ENCODE assay signal across 12 cellular contexts in the genomic region with DNA sequence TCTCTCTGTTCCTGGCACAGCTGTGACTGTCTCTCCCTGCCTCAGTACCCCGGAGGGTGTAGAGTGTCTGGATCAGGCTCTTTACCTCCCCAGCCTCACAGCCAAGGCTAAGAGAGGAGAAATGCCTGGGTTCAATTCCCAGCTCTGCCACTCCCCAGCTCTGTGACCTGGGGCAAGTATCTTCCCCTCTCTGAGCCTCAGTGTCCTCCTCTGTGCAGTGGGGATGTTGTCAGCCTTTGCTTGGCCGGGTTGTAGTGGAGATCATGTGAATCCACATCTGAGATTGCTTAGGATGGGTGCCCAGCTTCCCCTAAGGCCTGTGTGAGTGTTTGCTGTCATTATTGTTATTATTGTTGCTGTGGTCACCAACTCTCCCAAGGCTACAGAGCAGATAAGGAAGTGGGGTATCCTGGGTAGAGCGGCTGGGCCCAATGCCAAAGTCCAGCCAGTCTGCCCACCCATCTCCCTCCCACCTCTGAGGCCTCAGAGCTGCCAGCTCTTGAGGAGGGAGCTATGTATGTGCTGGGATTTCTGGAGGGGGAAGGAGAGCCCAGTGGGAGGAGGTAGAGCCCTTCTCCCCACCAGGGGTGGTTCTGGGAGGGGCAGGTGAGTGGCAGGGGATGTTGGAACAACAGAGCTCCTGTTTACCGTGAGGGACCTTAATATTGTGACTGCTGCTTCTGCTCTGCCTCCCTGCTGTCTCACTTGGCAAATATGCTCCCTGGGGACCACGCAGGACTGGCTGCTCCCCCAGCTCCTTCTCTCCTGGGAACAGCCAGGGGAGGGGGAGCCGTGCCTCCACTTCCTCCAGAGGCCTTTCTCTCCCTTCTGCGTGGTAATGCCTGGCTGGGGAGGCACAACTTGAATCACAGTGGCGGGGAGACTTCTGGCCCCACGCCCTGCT.
DNase-seq lines count a peak whose midpoint lies in the region; ATAC-seq and TF ChIP-seq lines count a peak whose summit lies in the region.
"Had no signal": no experiment of that assay in that cellular context is flagged by ENCODE, and none has a peak within 500 bp of the region (broad histone marks: within the 10 kb centered on the region; RNA-seq: fewer than 3 reads in every experiment).

No MANE protein-coding gene starts in this region.

- ATAC-seq in activated naive CD8-positive, alpha-beta T cell treated with anti-CD3 and anti-CD28 coated beads, Interleukin-2, amount 10 ng/mL, durations not matched to agents 7 days and 5 days (ENCODE audit: low read depth): no peak
- ATAC-seq in activated naive CD8-positive, alpha-beta T cell treated with anti-CD3 and anti-CD28 coated beads, Interleukin-2, amount 50 U/mL, for 24 hours: no peak
- peak; percentile 79 to 96 (median 94) for ATAC-seq in heart left ventricle

- no peak for TF ChIP-seq CTCF in heart left ventricle (IDR thresholded peaks at IDR 0.05)
- TF ChIP-seq CTCF in uterus (IDR thresholded peaks at IDR 0.05): no peak

- POLR2A ChIA-PET in activated naive CD8-positive, alpha-beta T cell treated with anti-CD3 and anti-CD28 coated beads, Interleukin-2, amount 10 ng/mL, durations not matched to agents 7 days and 5 days (lab: Charles Lee): interaction anchor here (1.3 to 2.3 kb wide), 2 partner anchors 46 to 141 kb away, joined by 5 to 6 read pairs; no protein-coding TSS in a partner anchor

- H3K27me3 Mint-ChIP-seq in activated naive CD8-positive, alpha-beta T cell treated with anti-CD3 and anti-CD28 coated beads, Interleukin-2, amount 10 ng/mL, durations not matched to agents 7 days and 5 days: peaks cover 9% of the 10 kb centered on the region
- peaks cover 2% of the 10 kb centered on the region for H3K27me3 Mint-ChIP-seq in activated naive CD8-positive, alpha-beta T cell treated with anti-CD3 and anti-CD28 coated beads, Interleukin-2, amount 50 U/mL, for 24 hours
- H3K27me3 Mint-ChIP-seq in activated naive CD4-positive, alpha-beta T cell treated with anti-CD3 and anti-CD28 coated beads for 36 hours (ENCODE audit: low read depth): no peaks in the 10 kb centered on the region

- H3K27ac ChIP-seq in heart left ventricle (peak overlapping the region in 2 of 12 donors; percentile 29 to 53), uterus (peak overlapping the region; percentile 17 to 33)
- H3K27ac ChIP-seq: neural progenitor cell, tibial nerve had no signal

- DNase-seq in activated naive CD8-positive, alpha-beta T cell treated with anti-CD3 and anti-CD28 coated beads, Interleukin-2, amount 10 ng/mL, durations not matched to agents 7 days and 5 days: no peak
- no peak for DNase-seq in activated naive CD8-positive, alpha-beta T cell treated with anti-CD3 and anti-CD28 coated beads, Interleukin-2, amount 50 U/mL, for 24 hours
- peak; percentile 37 for DNase-seq in NCI-H526 treated with DMSO at 0.1 percent for 48 hours (lab: John Stamatoyannopoulos, UW)
- peak in 4 of 5 donors; percentile 68 to 78 (median 72) for DNase-seq in heart left ventricle
- peak in 1 of 2 donors; percentile 44 for DNase-seq in uterus
- DNase-seq in activated CD4-positive, alpha-beta T cell treated with anti-CD3 and anti-CD28 coated beads for 48 hours: no peak
- no peak for DNase-seq in activated naive CD4-positive, alpha-beta T cell treated with anti-CD3 and anti-CD28 coated beads for 36 hours
- no peak for DNase-seq in SW 1271 (lab: John Stamatoyannopoulos, UW)
- DNase-seq: stimulated activated CD4-positive, alpha-beta T cell treated with anti-CD3 and anti-CD28 coated beads, Interleukin-4, amount 100 ng/mL, for 1 hour had no signal

- intact Hi-C loops in heart left ventricle (cut with DNase I): no loop called here
- intact Hi-C loops in uterus (cut with DNase I; ENCODE audit: low total_unique reads): no loop called here
- intact Hi-C loops in activated naive CD4-positive, alpha-beta T cell treated with anti-CD3 and anti-CD28 coated beads for 36 hours (cut with micrococcal nuclease): no loop called here

- CTCF ChIA-PET in activated naive CD4-positive, alpha-beta T cell treated with anti-CD3 and anti-CD28 coated beads for 36 hours (lab: Charles Lee): no interaction called here

- whole genome bisulfite sequencing in heart left ventricle, 4 donors: 36 to 46% (median 44%) methylated on average over 9 of the region's 9 CpGs

- H3K4me1 ChIP-seq in heart left ventricle: peaks cover 0 to 15% (median 4%) of the 10 kb centered on the region in 12 donors
- H3K4me1 ChIP-seq in uterus: peaks cover 5 to 6% of the 10 kb centered on the region in 2 donors
- H3K4me1 ChIP-seq: neural progenitor cell had no signal

- H3K9me3 ChIP-seq in heart left ventricle: no peaks in the 10 kb centered on the region
- no peaks in the 10 kb centered on the region for H3K9me3 ChIP-seq in uterus
- H3K9me3 ChIP-seq: tibial nerve had no signal

- TF ChIP-seq POLR2A in heart left ventricle (IDR thresholded peaks at IDR 0.05) (no peak), uterus (IDR thresholded peaks at IDR 0.05) (no peak)

- no peak overlapping the region for H3K4me3 Mint-ChIP-seq in activated naive CD8-positive, alpha-beta T cell treated with anti-CD3 and anti-CD28 coated beads, Interleukin-2, amount 10 ng/mL, durations not matched to agents 7 days and 5 days
- H3K4me3 Mint-ChIP-seq in activated naive CD8-positive, alpha-beta T cell treated with anti-CD3 and anti-CD28 coated beads, Interleukin-2, amount 50 U/mL, for 24 hours: no peak overlapping the region
- no peak overlapping the region for H3K4me3 Mint-ChIP-seq in activated naive CD4-positive, alpha-beta T cell treated with anti-CD3 and anti-CD28 coated beads for 36 hours
- H3K4me3 Mint-ChIP-seq: neural progenitor cell had no signal

- H3K4me1 Mint-ChIP-seq in activated naive CD8-positive, alpha-beta T cell treated with anti-CD3 and anti-CD28 coated beads, Interleukin-2, amount 10 ng/mL, durations not matched to agents 7 days and 5 days: peaks cover 18% of the 10 kb centered on the region
- peaks cover 6% of the 10 kb centered on the region for H3K4me1 Mint-ChIP-seq in activated naive CD8-positive, alpha-beta T cell treated with anti-CD3 and anti-CD28 coated beads, Interleukin-2, amount 50 U/mL, for 24 hours
- H3K4me1 Mint-ChIP-seq in activated naive CD4-positive, alpha-beta T cell treated with anti-CD3 and anti-CD28 coated beads for 36 hours (ENCODE audit: low read depth): peaks cover 10% of the 10 kb centered on the region

- H3K27ac Mint-ChIP-seq in activated naive CD8-positive, alpha-beta T cell treated with anti-CD3 and anti-CD28 coated beads, Interleukin-2, amount 10 ng/mL, durations not matched to agents 7 days and 5 days: peak overlapping the region; percentile 84
- no peak overlapping the region for H3K27ac Mint-ChIP-seq in activated naive CD8-positive, alpha-beta T cell treated with anti-CD3 and anti-CD28 coated beads, Interleukin-2, amount 50 U/mL, for 24 hours
- H3K27ac Mint-ChIP-seq in activated naive CD4-positive, alpha-beta T cell treated with anti-CD3 and anti-CD28 coated beads for 36 hours: no peak overlapping the region
- H3K27ac Mint-ChIP-seq: activated T-helper 2 cell treated with anti-CD3 and anti-CD28 coated beads, Interferon-gamma antibody, Interleukin-2, Interleukin-4, amounts not matched to agents 10 μg/mL and 5 μg/mL and 100 μg/mL, durations not matched to agents 14 hours and 24 hours and 36 hours; neural progenitor cell had no signal

- H3K27me3 ChIP-seq in heart left ventricle (no peaks in the 10 kb centered on the region), uterus (no peaks in the 10 kb centered on the region)
- H3K27me3 ChIP-seq: neural progenitor cell, tibial nerve had no signal

- no peaks in the 10 kb centered on the region for H3K9me3 Mint-ChIP-seq in activated naive CD8-positive, alpha-beta T cell treated with anti-CD3 and anti-CD28 coated beads, Interleukin-2, amount 10 ng/mL, durations not matched to agents 7 days and 5 days
- no peaks in the 10 kb centered on the region for H3K9me3 Mint-ChIP-seq in activated naive CD8-positive, alpha-beta T cell treated with anti-CD3 and anti-CD28 coated beads, Interleukin-2, amount 50 U/mL, for 24 hours
- no peaks in the 10 kb centered on the region for H3K9me3 Mint-ChIP-seq in activated naive CD4-positive, alpha-beta T cell treated with anti-CD3 and anti-CD28 coated beads for 36 hours
- H3K9me3 Mint-ChIP-seq: activated T-helper 2 cell treated with anti-CD3 and anti-CD28 coated beads, Interferon-gamma antibody, Interleukin-2, Interleukin-4, amounts not matched to agents 10 μg/mL and 5 μg/mL and 100 μg/mL, durations not matched to agents 14 hours and 24 hours and 36 hours; neural progenitor cell had no signal

- no peak overlapping the region for H3K4me3 ChIP-seq in heart left ventricle
- H3K4me3 ChIP-seq in uterus: no peak overlapping the region
- H3K4me3 ChIP-seq: neural progenitor cell, tibial nerve had no signal

- H3K36me3 ChIP-seq in heart left ventricle (no peaks in the 10 kb centered on the region), uterus (no peaks in the 10 kb centered on the region)
- H3K36me3 ChIP-seq: neural progenitor cell, tibial nerve had no signal

- H3K36me3 Mint-ChIP-seq in activated naive CD8-positive, alpha-beta T cell treated with anti-CD3 and anti-CD28 coated beads, Interleukin-2, amount 10 ng/mL, durations not matched to agents 7 days and 5 days: no peaks in the 10 kb centered on the region
- no peaks in the 10 kb centered on the region for H3K36me3 Mint-ChIP-seq in activated naive CD8-positive, alpha-beta T cell treated with anti-CD3 and anti-CD28 coated beads, Interleukin-2, amount 50 U/mL, for 24 hours (ENCODE audit: low read depth)
- H3K36me3 Mint-ChIP-seq in activated naive CD4-positive, alpha-beta T cell treated with anti-CD3 and anti-CD28 coated beads for 36 hours (ENCODE audit: low read depth): no peaks in the 10 kb centered on the region
- H3K36me3 Mint-ChIP-seq: neural progenitor cell had no signal

Comparison
In these comparisons a context has a peak if more than half of its experiments do, and no peak if none do; other contexts are left out.
1. ATAC-seq: peak in heart left ventricle (4 of 4); none in activated naive CD8-positive, alpha-beta T cell treated with anti-CD3 and anti-CD28 coated beads, Interleukin-2, amount 10 ng/mL, durations not matched to agents 7 days and 5 days (single experiment) and activated naive CD8-positive, alpha-beta T cell treated with anti-CD3 and anti-CD28 coated beads, Interleukin-2, amount 50 U/mL, for 24 hours (single experiment).
2. DNase-seq: peak in NCI-H526 treated with DMSO at 0.1 percent for 48 hours (single experiment) and heart left ventricle (4 of 5); none in activated naive CD8-positive, alpha-beta T cell treated with anti-CD3 and anti-CD28 coated beads, Interleukin-2, amount 10 ng/mL, durations not matched to agents 7 days and 5 days (single experiment), activated naive CD8-positive, alpha-beta T cell treated with anti-CD3 and anti-CD28 coated beads, Interleukin-2, amount 50 U/mL, for 24 hours (single experiment), activated CD4-positive, alpha-beta T cell treated with anti-CD3 and anti-CD28 coated beads for 48 hours (single experiment), activated naive CD4-positive, alpha-beta T cell treated with anti-CD3 and anti-CD28 coated beads for 36 hours (single experiment) and SW 1271 (0 of 2).